ENCODE assay signal across 30 cellular contexts in genomic region chr6:43146709-43147108, GRCh38.
"Had no signal": no experiment of that assay in that cellular context is flagged by ENCODE, and none has a peak within 500 bp of the region (broad histone marks: within the 10 kb centered on the region; RNA-seq: fewer than 3 reads in every experiment).

No MANE protein-coding gene starts in this region.

- FAIRE-seq: bronchial epithelial cell had no signal

- H3K27ac Mint-ChIP-seq: activated B cell treated with CpG ODN at 0.5 μM for 24 hours; activated CD4-positive, alpha-beta T cell treated with anti-CD3 and anti-CD28 coated beads, Interleukin-2, amount 10 ng/mL, durations not matched to agents 24 days and 14 days; activated CD8-positive, alpha-beta memory T cell treated with anti-CD3 and anti-CD28 coated beads, Interleukin-2, amount 10 ng/mL, durations not matched to agents 7 days and 5 days; activated naive CD4-positive, alpha-beta T cell treated with anti-CD3 and anti-CD28 coated beads, Interleukin-2, amount 50 U/mL, for 24 hours; activated T-cell treated with anti-CD3 and anti-CD28 coated beads, Interleukin-2, amount 50 U/mL, for 24 hours; activated T-helper 1 cell treated with anti-CD3 and anti-CD28 coated beads, Interleukin-12 subunit alpha, Interleukin-12 subunit beta, Interleukin-2, Interleukin-4 antibody, amounts not matched to agents 30 ng/mL and 10 ng/mL and 1 ng/mL, durations not matched to agents 14 hours and 24 hours and 36 hours had no signal

- H3K27ac ChIP-seq: body of pancreas, SJCRH30 had no signal

- H3K4me3 Mint-ChIP-seq: activated B cell treated with CpG ODN at 0.5 μM for 24 hours; activated CD4-positive, alpha-beta T cell treated with anti-CD3 and anti-CD28 coated beads, Interleukin-2, amount 10 ng/mL, durations not matched to agents 24 days and 14 days; activated CD8-positive, alpha-beta memory T cell treated with anti-CD3 and anti-CD28 coated beads, Interleukin-2, amount 10 ng/mL, durations not matched to agents 7 days and 5 days; activated naive CD4-positive, alpha-beta T cell treated with anti-CD3 and anti-CD28 coated beads, Interleukin-2, amount 50 U/mL, for 24 hours; activated T-cell treated with anti-CD3 and anti-CD28 coated beads, Interleukin-2, amount 50 U/mL, for 24 hours; activated T-helper 1 cell treated with anti-CD3 and anti-CD28 coated beads, Interleukin-12 subunit alpha, Interleukin-12 subunit beta, Interleukin-2, Interleukin-4 antibody, amounts not matched to agents 30 ng/mL and 10 ng/mL and 1 ng/mL, durations not matched to agents 14 hours and 24 hours and 36 hours had no signal

- H3K4me2 ChIP-seq: SK-N-SH had no signal

- H3K27me3 Mint-ChIP-seq: activated naive CD4-positive, alpha-beta T cell treated with anti-CD3 and anti-CD28 coated beads, Interleukin-2, amount 50 U/mL, for 24 hours; activated T-cell treated with anti-CD3 and anti-CD28 coated beads, Interleukin-2, amount 50 U/mL, for 24 hours had no signal

- H3K9me3 ChIP-seq: body of pancreas, MG63, SJCRH30, SK-N-SH had no signal

- H3K36me3 ChIP-seq: MG63 had no signal

- H3K27me3 ChIP-seq: body of pancreas, MG63, SJCRH30 had no signal

- H3K36me3 Mint-ChIP-seq: activated CD8-positive, alpha-beta memory T cell treated with anti-CD3 and anti-CD28 coated beads, Interleukin-2, amount 10 ng/mL, durations not matched to agents 7 days and 5 days; activated naive CD4-positive, alpha-beta T cell treated with anti-CD3 and anti-CD28 coated beads, Interleukin-2, amount 50 U/mL, for 24 hours had no signal

- H3K9me3 Mint-ChIP-seq: activated B cell treated with CpG ODN at 0.5 μM for 24 hours; activated CD4-positive, alpha-beta T cell treated with anti-CD3 and anti-CD28 coated beads, Interleukin-2, amount 10 ng/mL, durations not matched to agents 24 days and 14 days; activated naive CD4-positive, alpha-beta T cell treated with anti-CD3 and anti-CD28 coated beads, Interleukin-2, amount 50 U/mL, for 24 hours; activated T-cell treated with anti-CD3 and anti-CD28 coated beads, Interleukin-2, amount 50 U/mL, for 24 hours; activated T-helper 1 cell treated with anti-CD3 and anti-CD28 coated beads, Interleukin-12 subunit alpha, Interleukin-12 subunit beta, Interleukin-2, Interleukin-4 antibody, amounts not matched to agents 30 ng/mL and 10 ng/mL and 1 ng/mL, durations not matched to agents 14 hours and 24 hours and 36 hours had no signal

- ATAC-seq: activated CD8-positive, alpha-beta memory T cell treated with anti-CD3 and anti-CD28 coated beads, Interleukin-2, amount 10 ng/mL, durations not matched to agents 7 days and 5 days; body of pancreas; Panc1 had no signal

- H3K4me3 ChIP-seq: body of pancreas, MG63, SJCRH30 had no signal

- DNase-seq: activated B cell treated with CpG ODN at 0.5 μM for 24 hours; activated CD4-positive, alpha-beta T cell treated with anti-CD3 and anti-CD28 coated beads for 1 hour; activated CD4-positive, alpha-beta T cell treated with anti-CD3 and anti-CD28 coated beads, Interleukin-2, amount 10 ng/mL, durations not matched to agents 24 days and 14 days; activated CD4-positive, alpha-beta T cell treated with anti-CD3 and anti-CD28 coated beads, Interleukin-2, amount 50 U/mL, for 48 hours; activated CD8-positive, alpha-beta memory T cell treated with anti-CD3 and anti-CD28 coated beads, Interleukin-2, amount 10 ng/mL, durations not matched to agents 7 days and 5 days; activated effector memory CD4-positive, alpha-beta T cell treated with Interleukin-2 at 50 U/mL for 16 hours; activated naive CD4-positive, alpha-beta T cell; activated T-cell treated with anti-CD3 and anti-CD28 coated beads, Interleukin-2, amount 50 U/mL, for 24 hours; aorta; body of pancreas; central memory CD4-positive, alpha-beta T cell; MG63; MV-4-11; NCI-H1092 treated with DMSO at 0.1 percent for 48 hours; NCI-H1417 treated with DMSO at 0.1 percent for 48 hours; NCI-H1694; NCI-H2029; NCI-H2107; NCI-H226; NCI-H526 treated with DMSO at 0.1 percent for 48 hours; OCI-M1; Right ventricle myocardium superior; RPMI8226; SJCRH30; SK-N-SH; SW 1271 had no signal

- H3K9ac ChIP-seq: SK-N-SH had no signal
